In the genomic region with DNA sequence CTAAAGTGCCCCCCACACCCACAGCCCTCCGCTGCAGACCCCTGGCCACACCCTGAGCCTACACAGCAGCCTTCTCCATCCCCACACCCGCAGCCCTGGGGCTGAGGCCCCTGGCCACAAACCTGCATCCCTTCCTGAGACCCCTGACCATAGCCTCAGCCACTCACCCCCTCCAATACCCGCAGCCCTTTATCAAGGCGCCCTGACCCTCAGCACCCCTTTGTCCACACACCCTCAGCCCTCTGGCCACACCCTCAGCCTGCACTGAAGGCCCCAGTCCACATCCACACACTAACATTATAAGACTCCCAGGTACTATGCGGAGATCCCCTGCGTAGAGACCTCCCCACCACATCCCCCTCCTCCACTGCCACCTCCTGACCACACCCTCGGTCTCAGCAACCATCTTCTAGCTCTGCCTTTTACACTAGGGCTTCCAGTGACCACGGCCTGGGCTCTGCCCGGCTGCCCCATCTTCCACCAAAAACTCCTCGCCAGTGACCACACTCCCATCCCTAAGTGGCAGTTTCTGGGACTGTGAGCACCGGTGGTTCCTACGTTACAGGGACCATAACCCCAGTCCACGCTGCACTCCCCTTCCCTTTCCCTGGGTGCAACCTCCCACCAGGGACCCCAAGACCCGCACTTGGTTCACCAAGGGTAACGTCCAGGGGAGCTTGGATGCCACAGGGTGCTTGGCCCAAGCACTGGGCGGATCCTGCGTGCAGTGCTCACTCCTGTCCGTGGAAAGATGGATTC, we compare ENCODE assay signal across 1 cellular context.
TF ChIP-seq lines count a peak whose summit lies in the region.

No MANE protein-coding gene starts in this region.

TF ChIP-seq in H1, 55 proteins besides CTCF, POLR2A, EP300 and RAD21:
- TF ChIP-seq TAF1 (IDR thresholded peaks at IDR 0.05; ENCODE audit: low read depth, low read length) (no peak), EGR1 (IDR thresholded peaks at IDR 0.05; ENCODE audit: borderline replicate concordance, low read depth, low read length) (no peak), CBX8 (IDR thresholded peaks at IDR 0.05; ENCODE audit: borderline replicate concordance, low read depth, low read length) (no peak), CEBPB (IDR thresholded peaks at IDR 0.05; ENCODE audit: low read depth, low read length) (no peak), NRF1 (IDR thresholded peaks at IDR 0.05; ENCODE audit: low read depth, low read length) (no peak), JUND (IDR thresholded peaks at IDR 0.05; ENCODE audit: low read length) (no peak), SP4 (IDR thresholded peaks at IDR 0.05; ENCODE audit: low read length) (no peak)
